Comparison of ENCODE assay signal across 8 cellular contexts in the genomic region with DNA sequence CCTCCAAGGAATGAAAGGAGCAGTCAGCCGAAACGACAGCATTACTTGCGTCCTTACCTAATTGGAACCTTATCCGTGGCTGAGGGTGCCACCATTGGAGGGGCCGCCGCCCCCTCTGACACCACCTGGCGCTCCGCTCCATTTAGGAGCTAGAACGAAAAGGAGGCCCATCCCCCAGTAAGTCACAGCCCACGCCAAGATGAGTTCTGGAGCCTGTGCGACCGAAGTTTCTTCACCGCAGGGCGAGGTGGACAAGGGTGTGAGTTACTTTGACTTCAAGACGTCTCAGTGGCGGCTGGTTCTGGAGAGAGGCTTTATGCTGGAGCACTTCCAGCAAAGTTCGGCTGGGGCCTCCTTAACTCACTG. TPM values are rescaled to one million over a fixed set of nuclear protein-coding genes. Genes with fewer than 3 reads are reported as not detected.
DNase-seq lines count a peak whose midpoint lies in the region; ATAC-seq and TF ChIP-seq lines count a peak whose summit lies in the region.

No MANE protein-coding gene starts in this region.

- POLR2A ChIA-PET in MCF 10A (lab: Yijun Ruan, JAX), result interaction anchor here (0.6 to 2.8 kb wide), 30 partner anchors 13 to 603 kb away, joined by 3 to 108 read pairs (median 4); no protein-coding TSS in a partner anchor

- peak overlapping the region; percentile 98 for H3K27ac Mint-ChIP-seq in MCF 10A (ENCODE audit: low read depth, unreplicated experiment)

- H3K27me3 Mint-ChIP-seq in MCF 10A (ENCODE audit: insufficient read depth, unreplicated experiment), result no peaks in the 10 kb centered on the region

- intact Hi-C loops in MCF 10A (cut with micrococcal nuclease), result no loop called here

- no peak for TF ChIP-seq CTCF in MCF 10A (IDR thresholded peaks at IDR 0.05; ENCODE audit: unreplicated experiment)

- BruUV-seq in MCF 10A (replicated peaks; lab: Mats Ljungman, UMichigan), result TSS peak; percentile 79

- H3K36me3 Mint-ChIP-seq in MCF 10A (ENCODE audit: insufficient read depth, unreplicated experiment), result peaks cover 14% of the 10 kb centered on the region

- H3K4me3 Mint-ChIP-seq in MCF 10A (ENCODE audit: unreplicated experiment), result peak overlapping the region; percentile 99

- ATAC-seq in GM19043 (IDR thresholded peaks at IDR 0.05; ENCODE audit: low read depth, unreplicated experiment) (peak; percentile 3), HG03280 (IDR thresholded peaks at IDR 0.05; ENCODE audit: unreplicated experiment) (peak; percentile 8)

- CTCF ChIA-PET in MCF 10A (lab: Yijun Ruan, JAX), result interaction anchor here (0.5 to 1.6 kb wide), 6 partner anchors 15 to 211 kb away, joined by 3 to 8 read pairs (median 3); no protein-coding TSS in a partner anchor

- H3K4me1 Mint-ChIP-seq in MCF 10A (ENCODE audit: insufficient read depth, unreplicated experiment), result peaks cover 23% of the 10 kb centered on the region

- H3K9me3 Mint-ChIP-seq in MCF 10A (ENCODE audit: unreplicated experiment), result no peaks in the 10 kb centered on the region

- DNase-seq in Ammon's horn (ENCODE audit: low spot score) (peak; percentile 43), T-helper 2 cell (peak in 3 of 5 experiments; percentile 38 to 71 (median 56)), MCF 10A (ENCODE audit: unreplicated experiment) (peak; percentile 56), inferior parietal cortex (ENCODE audit: extremely low spot score) (peak; percentile 46), NCI-H510A (lab: John Stamatoyannopoulos, UW) (no peak)
- peak; percentile 53 to 55 (median 53) for DNase-seq in stimulated activated CD4-positive, alpha-beta T cell treated with anti-CD3 and anti-CD28 coated beads, Interleukin-12 subunit alpha, Interleukin-12 subunit beta, amount 100 ng/mL, for 48 hours (ENCODE audit: low read depth in 2 of 3, low spot score in 1 of 3)

RNA-seq across cellular contexts. Expression of a gene that starts 0.7 kb away (rescaled TPM):
- total RNA-seq in MCF 10A (2022), result 20.8 and 29.0 TPM in 2 replicates
